9 cellular contexts compared by ENCODE assay signal in the genomic region with DNA sequence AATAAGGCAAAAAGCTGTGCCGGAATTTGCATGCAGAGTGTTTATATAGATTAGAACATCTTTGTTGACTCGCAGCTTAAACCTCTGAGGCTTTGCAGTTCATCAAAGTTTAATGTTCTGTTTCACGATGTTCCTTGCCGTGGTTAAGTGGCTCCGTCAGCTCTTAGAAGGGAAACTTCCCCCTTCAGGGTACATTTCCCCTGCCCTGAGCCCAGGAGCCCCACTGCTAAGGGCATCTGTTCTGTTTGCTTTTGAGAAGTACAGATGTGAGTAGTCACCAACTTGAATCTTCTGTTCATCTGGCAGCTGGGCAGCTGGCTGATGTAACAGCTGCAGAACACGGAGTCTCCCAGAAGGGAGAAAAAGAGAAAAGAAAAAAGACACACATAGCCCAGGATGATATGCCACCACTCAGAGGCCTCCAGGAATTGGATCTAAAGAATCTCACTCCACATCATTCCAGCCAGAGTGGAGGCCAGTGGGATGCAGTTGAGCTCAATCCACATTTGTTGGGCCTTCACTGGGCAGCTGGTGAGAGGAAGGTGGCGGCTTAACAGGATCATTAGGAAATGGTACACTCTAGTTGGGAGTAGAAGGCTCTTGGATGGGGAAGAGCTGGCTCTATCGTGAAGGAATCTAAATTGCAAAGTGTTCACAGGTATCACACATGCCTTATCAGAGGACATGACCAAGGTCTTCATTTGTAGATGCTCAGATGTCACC.
DNase-seq lines count a peak whose midpoint lies in the region; ATAC-seq and TF ChIP-seq lines count a peak whose summit lies in the region.
"Had no signal": no experiment of that assay in that cellular context is flagged by ENCODE, and none has a peak within 500 bp of the region (broad histone marks: within the 10 kb centered on the region; RNA-seq: fewer than 3 reads in every experiment).

No MANE protein-coding gene starts in this region.

- H3K9me2 ChIP-seq in GM23248 (ENCODE audit: insufficient read depth) = no peaks in the 10 kb centered on the region

- H3K4me1 ChIP-seq in BLaER1 treated with 17β-estradiol and CSF1 and Interleukin-3, amounts not matched to agents 10 nM and 100 nM = peaks cover 14 to 93% (median 17%) of the 10 kb centered on the region in 10 experiments; a peak in 19 of 20 replicates
- H3K4me1 ChIP-seq in GM23248 (ENCODE audit: insufficient read depth) = peaks cover 38% of the 10 kb centered on the region
- peaks cover 27% of the 10 kb centered on the region for H3K4me1 ChIP-seq in vagina

- H4K20me1 ChIP-seq in BLaER1 treated with 17β-estradiol and CSF1 and Interleukin-3, amounts not matched to agents 10 nM and 100 nM = no peaks in the 10 kb centered on the region
- H4K20me1 ChIP-seq in GM23248 (ENCODE audit: insufficient read depth) = no peaks in the 10 kb centered on the region

- ATAC-seq in GM19351 (IDR thresholded peaks at IDR 0.05; ENCODE audit: unreplicated experiment) (no peak), GM19328 (IDR thresholded peaks at IDR 0.05; ENCODE audit: unreplicated experiment) (no peak)

- TF ChIP-seq POLR2A in lower leg skin (IDR thresholded peaks at IDR 0.05) = no peak
- TF ChIP-seq POLR2A in vagina (IDR thresholded peaks at IDR 0.05) = no peak

- no peak for TF ChIP-seq CTCF in lower leg skin (IDR thresholded peaks at IDR 0.05)
- TF ChIP-seq CTCF in vagina (IDR thresholded peaks at IDR 0.05) = no peak

- peaks cover 4% of the 10 kb centered on the region; the same call in 1 of the 2 replicates for H3F3A ChIP-seq in GM23248 (ENCODE audit: insufficient read depth)

- H3K9me3 ChIP-seq in BLaER1 treated with 17β-estradiol and CSF1 and Interleukin-3, amounts not matched to agents 10 nM and 100 nM (replicated peaks in 1 of 11) = no peaks in the 10 kb centered on the region
- H3K9me3 ChIP-seq in GM23248 (ENCODE audit: low read depth) (no peaks in the 10 kb centered on the region), vagina (no peaks in the 10 kb centered on the region)

- peak overlapping the region; percentile 14 to 88 (median 54); a peak in 21 of 22 replicates for H3K4me2 ChIP-seq in BLaER1 treated with 17β-estradiol and CSF1 and Interleukin-3, amounts not matched to agents 10 nM and 100 nM
- peak overlapping the region; percentile 55 for H3K4me2 ChIP-seq in GM23248 (ENCODE audit: unreplicated experiment)

- peak overlapping the region in 3 of 11 experiments; percentile 50 to 80 (median 75); a peak in 5 of 22 replicates for H3K9ac ChIP-seq in BLaER1 treated with 17β-estradiol and CSF1 and Interleukin-3, amounts not matched to agents 10 nM and 100 nM
- no peak overlapping the region for H3K9ac ChIP-seq in GM23248

- intact Hi-C loops in lower leg skin (cut with DNase I; ENCODE audit: low total_unique reads) (no loop called here), vagina (cut with DNase I) (no loop called here)

- no peaks in the 10 kb centered on the region for H3K36me3 ChIP-seq in BLaER1 treated with 17β-estradiol and CSF1 and Interleukin-3, amounts not matched to agents 10 nM and 100 nM
- H3K36me3 ChIP-seq in GM23248 (ENCODE audit: low read depth) (no peaks in the 10 kb centered on the region), vagina (no peaks in the 10 kb centered on the region)

- in situ Hi-C loops in GM23248 (cut with MboI) = no loop called here

- peak; percentile 67 for DNase-seq in GM23248
- peak; percentile 29 for DNase-seq in UCSD-AML1 (lab: John Stamatoyannopoulos, UW; ENCODE audit: unreplicated experiment)
- peak; percentile 50 to 88 for DNase-seq in lower leg skin (ENCODE audit: low spot score in 2 of 2)
- DNase-seq in vagina (ENCODE audit: extremely low spot score in 2 of 2) = no peak
- no peak for DNase-seq in NCI-H82 treated with DMSO at 0.1 percent for 48 hours (lab: John Stamatoyannopoulos, UW; ENCODE audit: unreplicated experiment)

- H3K27ac ChIP-seq in BLaER1 treated with 17β-estradiol and CSF1 and Interleukin-3, amounts not matched to agents 10 nM and 100 nM = peak overlapping the region in 8 of 11 experiments; percentile 5 to 93 (median 48); a peak in 13 of 22 replicates
- H3K27ac ChIP-seq in GM23248 (peak overlapping the region; percentile 38), vagina (peak overlapping the region; percentile 76)

- H3K79me2 ChIP-seq in GM23248 (ENCODE audit: insufficient read depth) = no peaks in the 10 kb centered on the region

- H3K27me3 ChIP-seq in BLaER1 treated with 17β-estradiol and CSF1 and Interleukin-3, amounts not matched to agents 10 nM and 100 nM = no peaks in the 10 kb centered on the region
- H3K27me3 ChIP-seq in GM23248 (replicated peaks; ENCODE audit: insufficient read depth) (no peaks in the 10 kb centered on the region), vagina (no peaks in the 10 kb centered on the region)

- H2AFZ ChIP-seq in GM23248 = peak overlapping the region; percentile 70

- WGBS in GM23248 (ENCODE audit: low coverage in 1 of 2, low lambda C conversion rate in 2 of 2, missing lambda C conversion rate in 2 of 2), 2 experiments = 42 to 52% methylated on average over 8 of the region's 8 CpGs
- 63 to 74% methylated on average over 8 of the region's 8 CpGs for WGBS in lower leg skin, 2 donors

- no peak overlapping the region for H3K4me3 ChIP-seq in BLaER1 treated with 17β-estradiol and CSF1 and Interleukin-3, amounts not matched to agents 10 nM and 100 nM
- H3K4me3 ChIP-seq in GM23248 = no peak overlapping the region
- H3K4me3 ChIP-seq in lower leg skin (ENCODE audit: low read depth, poor library complexity, severe bottlenecking) = no peak overlapping the region
- H3K4me3 ChIP-seq in vagina = no peak overlapping the region
- H3K4me3 ChIP-seq: skin epidermis had no signal

Comparison
In these comparisons a context has a peak if more than half of its experiments do, and no peak if none do; other contexts are left out.
1. DNase-seq: peak in GM23248 (single experiment), UCSD-AML1 (single experiment) and lower leg skin (2 of 2); none in vagina (0 of 2) and NCI-H82 treated with DMSO at 0.1 percent for 48 hours (single experiment).
2. Peak in every context shown above with its lines, with median percentiles within 50 percentile points of each other: H3K27ac ChIP-seq.